Comparison of ENCODE assay signal across 27 cellular contexts in the genomic region with DNA sequence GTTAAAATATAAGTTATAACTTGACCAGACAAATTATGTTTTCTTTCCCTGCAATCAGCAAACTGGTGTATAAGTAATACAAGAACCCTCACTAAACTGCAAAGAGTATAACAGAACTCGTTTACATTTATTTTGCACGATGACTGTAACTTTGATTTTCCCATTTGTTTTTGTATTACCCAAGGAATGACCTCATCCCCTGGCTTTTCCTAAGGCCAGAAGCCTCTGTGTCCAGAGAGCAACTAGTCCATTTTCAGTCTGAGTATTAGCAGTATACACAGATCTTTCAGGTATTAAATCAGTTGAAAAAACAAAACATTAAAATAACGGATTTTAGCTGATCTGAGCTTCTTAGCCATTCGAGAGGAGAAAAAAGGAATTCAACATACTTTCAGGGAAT. TPM values are rescaled to one million over a fixed set of nuclear protein-coding genes. Genes with fewer than 3 reads are reported as not detected.
DNase-seq lines count a peak whose midpoint lies in the region; ATAC-seq, FAIRE-seq and TF ChIP-seq lines count a peak whose summit lies in the region.
"Had no signal": no experiment of that assay in that cellular context is flagged by ENCODE, and none has a peak within 500 bp of the region (broad histone marks: within the 10 kb centered on the region; RNA-seq: fewer than 3 reads in every experiment).

No MANE protein-coding gene starts in this region.

- H3K27me3 Mint-ChIP-seq in endodermal cell (ENCODE audit: insufficient read depth), result no peaks in the 10 kb centered on the region
- no peaks in the 10 kb centered on the region for H3K27me3 Mint-ChIP-seq in naive B cell
- H3K27me3 Mint-ChIP-seq in activated T-cell treated with anti-CD3 and anti-CD28 coated beads, Interleukin-2, amount 50 U/mL, for 24 hours, result peaks cover 35% of the 10 kb centered on the region

- H3K4me3 ChIP-seq in GM23248 (no peak overlapping the region), endodermal cell (ENCODE audit: low read length) (no peak overlapping the region), pancreas (no peak overlapping the region)
- H3K4me3 ChIP-seq: A549, SK-N-MC had no signal

- no peak for ATAC-seq in naive B cell (ENCODE audit: low read depth in 2 of 2)
- ATAC-seq in pancreas, result no peak
- ATAC-seq: A549 had no signal

- H3K4me2 ChIP-seq in GM23248 (ENCODE audit: unreplicated experiment), result no peak overlapping the region
- H3K4me2 ChIP-seq: A549 had no signal

- H3K4me3 Mint-ChIP-seq in endodermal cell, result no peak overlapping the region
- H3K4me3 Mint-ChIP-seq in naive B cell, result peak overlapping the region in 5 of 8 donors; percentile 65 to 88 (median 73)
- H3K4me3 Mint-ChIP-seq in activated T-cell treated with anti-CD3 and anti-CD28 coated beads, Interleukin-2, amount 50 U/mL, for 24 hours, result no peak overlapping the region

- no peaks in the 10 kb centered on the region for H3K9me2 ChIP-seq in GM23248 (ENCODE audit: insufficient read depth)

- TF ChIP-seq CTCF in endodermal cell (conservative IDR thresholded peaks at IDR 0.05) (no peak), pancreas (IDR thresholded peaks at IDR 0.05) (no peak)

- intact Hi-C loops in pancreas (cut with DNase I), result no loop called here

- H4K20me1 ChIP-seq in GM23248 (ENCODE audit: insufficient read depth), result no peaks in the 10 kb centered on the region

- peak; percentile 6 for DNase-seq in ELR (ENCODE audit: low read depth)
- DNase-seq in GM23248, result peak; percentile 17
- no peak for DNase-seq in endodermal cell
- DNase-seq in naive B cell, result no peak
- no peak for DNase-seq in NCI-H524 (lab: John Stamatoyannopoulos, UW)
- DNase-seq in activated T-cell treated with anti-CD3 and anti-CD28 coated beads, Interleukin-2, amount 50 U/mL, for 24 hours, result no peak
- no peak for DNase-seq in pancreas
- no peak for DNase-seq in DMS53 (lab: John Stamatoyannopoulos, UW)
- DNase-seq: AML-193; C1 segment of cervical spinal cord; CD4-positive, alpha-beta memory T cell; COR-L47; GF-D8; GOT3; HCEC 1CT; Karpas-422; NCI-H1105 treated with DMSO at 0.1 percent for 48 hours; NCI-H146; NCI-H1930; NCI-H2107; NCI-H524 treated with DMSO at 0.1 percent for 48 hours; NCI-H774; SIG-M5 had no signal

- H3K9ac ChIP-seq in GM23248, result no peak overlapping the region
- no peak overlapping the region for H3K9ac ChIP-seq in endodermal cell (ENCODE audit: extremely low read depth, low read length, poor library complexity, severe bottlenecking)

- H3F3A ChIP-seq in GM23248 (ENCODE audit: insufficient read depth), result no peaks in the 10 kb centered on the region

- no peaks in the 10 kb centered on the region for H3K36me3 Mint-ChIP-seq in endodermal cell (ENCODE audit: low read depth)
- H3K36me3 Mint-ChIP-seq in naive B cell, result peaks cover 20 to 58% of the 10 kb centered on the region in 2 donors
- H3K36me3 Mint-ChIP-seq in activated T-cell treated with anti-CD3 and anti-CD28 coated beads, Interleukin-2, amount 50 U/mL, for 24 hours (ENCODE audit: low read depth), result no peaks in the 10 kb centered on the region
- H3K36me3 Mint-ChIP-seq: CD4-positive, alpha-beta memory T cell had no signal

- H3K9me3 ChIP-seq in GM23248 (ENCODE audit: low read depth), result no peaks in the 10 kb centered on the region
- H3K9me3 ChIP-seq in endodermal cell (ENCODE audit: control insufficient read depth, low read length), result peaks cover 20% of the 10 kb centered on the region
- no peaks in the 10 kb centered on the region for H3K9me3 ChIP-seq in pancreas
- H3K9me3 ChIP-seq: A549 had no signal

- peaks cover 17% of the 10 kb centered on the region for H3K4me1 Mint-ChIP-seq in endodermal cell
- H3K4me1 Mint-ChIP-seq in naive B cell, result peaks cover 54 to 97% (median 74%) of the 10 kb centered on the region in 3 donors
- H3K4me1 Mint-ChIP-seq in activated T-cell treated with anti-CD3 and anti-CD28 coated beads, Interleukin-2, amount 50 U/mL, for 24 hours (ENCODE audit: low read depth), result peaks cover 13% of the 10 kb centered on the region
- H3K4me1 Mint-ChIP-seq: CD4-positive, alpha-beta memory T cell had no signal

- in situ Hi-C loops in GM23248 (cut with MboI), result no loop called here

- H3K9me3 Mint-ChIP-seq in endodermal cell, result peaks cover 5% of the 10 kb centered on the region
- H3K9me3 Mint-ChIP-seq in naive B cell, result peaks cover 0 to 7% (median 0%) of the 10 kb centered on the region in 7 donors
- no peaks in the 10 kb centered on the region for H3K9me3 Mint-ChIP-seq in activated T-cell treated with anti-CD3 and anti-CD28 coated beads, Interleukin-2, amount 50 U/mL, for 24 hours

- no peak overlapping the region for H2AFZ ChIP-seq in GM23248

- H3K27ac Mint-ChIP-seq in endodermal cell (peak overlapping the region; percentile 11), naive B cell (peak overlapping the region; percentile 98 to 99 (median 99))
- no peak overlapping the region for H3K27ac Mint-ChIP-seq in activated T-cell treated with anti-CD3 and anti-CD28 coated beads, Interleukin-2, amount 50 U/mL, for 24 hours

- no peak for FAIRE-seq in pancreas (lab: Jason Lieb, UNC)
- FAIRE-seq: A549, GM12892, RCC 7860 had no signal

- H3K36me3 ChIP-seq in GM23248 (ENCODE audit: low read depth) (no peaks in the 10 kb centered on the region), endodermal cell (ENCODE audit: control insufficient read depth, insufficient read depth, low read length) (no peaks in the 10 kb centered on the region), pancreas (no peaks in the 10 kb centered on the region)

- H3K79me2 ChIP-seq in GM23248 (ENCODE audit: insufficient read depth), result no peaks in the 10 kb centered on the region

- WGBS in GM23248 (ENCODE audit: low coverage in 1 of 2, low lambda C conversion rate in 2 of 2, missing lambda C conversion rate in 2 of 2), 2 experiments, result 71 to 75% methylated on average over 4 of the region's 4 CpGs
- 96 to 97% methylated on average over 3 to 4 of the region's 4 CpGs for WGBS in endodermal cell (ENCODE audit: insufficient coverage in 1 of 2, insufficient read length in 1 of 2), 2 experiments
- 70 to 80% methylated on average over 4 of the region's 4 CpGs for WGBS in pancreas, 2 donors

- H3K27me3 ChIP-seq in GM23248 (replicated peaks; ENCODE audit: insufficient read depth), result peaks cover 5% of the 10 kb centered on the region; the same call in 1 of the 2 replicates
- H3K27me3 ChIP-seq in endodermal cell (ENCODE audit: control insufficient read depth, insufficient read depth, low read length, poor library complexity, severe bottlenecking), result no peaks in the 10 kb centered on the region
- no peaks in the 10 kb centered on the region for H3K27me3 ChIP-seq in pancreas

- H3K4me1 ChIP-seq in GM23248 (ENCODE audit: insufficient read depth) (no peaks in the 10 kb centered on the region), endodermal cell (ENCODE audit: control insufficient read depth, insufficient read depth, low read length) (no peaks in the 10 kb centered on the region), pancreas (no peaks in the 10 kb centered on the region)
- H3K4me1 ChIP-seq: A549 had no signal

- H3K27ac ChIP-seq in GM23248 (no peak overlapping the region), endodermal cell (ENCODE audit: low read depth, low read length) (no peak overlapping the region), pancreas (no peak overlapping the region)
- H3K27ac ChIP-seq: A549 had no signal

RNA-seq across cellular contexts. Expression of gene COL19A1, which starts 17.2 kb away (rescaled TPM):
- total RNA-seq in GM23248 (2014; rRNA removed; shearing (Covaris generic)), result not detected in 2 replicates
- polyA plus RNA-seq in GM23248 (2016; fragmentation: Nextera tagmentation; extraction: Ambion mirVana), result not detected in 2 replicates
- 1 to 10 TPM; 1.4 to 1.5 TPM for total RNA-seq in endodermal cell
- polyA plus RNA-seq in endodermal cell (2013, experiment 1 of 2), result 0.18 TPM
- 0.21 TPM for polyA plus RNA-seq in endodermal cell (2013, experiment 2 of 2)
- 10 to 100 TPM; 14.1 to 47.3 (median 31.9) TPM for polyA plus RNA-seq in naive B cell (ENCODE audit: low read depth in 6 of 6)
- total RNA-seq in pancreas, result under 1 TPM; 0.20 to 0.86 (median 0.54) TPM
- under 1 TPM; 0.04 to 0.19 TPM for polyA plus RNA-seq in pancreas
- total RNA-seq: CD4-positive, alpha-beta memory T cell had no signal
- polyA plus RNA-seq: A549 had no signal

Comparison
In these comparisons a context has a peak if more than half of its experiments do, and no peak if none do; other contexts are left out.
1. DNase-seq: peak in ELR (single experiment) and GM23248 (single experiment); none in endodermal cell (single experiment), naive B cell (single experiment), NCI-H524 (0 of 2), activated T-cell treated with anti-CD3 and anti-CD28 coated beads, Interleukin-2, amount 50 U/mL, for 24 hours (single experiment), pancreas (0 of 6) and DMS53 (single experiment).
2. H3K4me3 Mint-ChIP-seq: peak in naive B cell (5 of 8); none in endodermal cell (single experiment) and activated T-cell treated with anti-CD3 and anti-CD28 coated beads, Interleukin-2, amount 50 U/mL, for 24 hours (single experiment).